9 cellular contexts compared by ENCODE assay signal in the genomic region with DNA sequence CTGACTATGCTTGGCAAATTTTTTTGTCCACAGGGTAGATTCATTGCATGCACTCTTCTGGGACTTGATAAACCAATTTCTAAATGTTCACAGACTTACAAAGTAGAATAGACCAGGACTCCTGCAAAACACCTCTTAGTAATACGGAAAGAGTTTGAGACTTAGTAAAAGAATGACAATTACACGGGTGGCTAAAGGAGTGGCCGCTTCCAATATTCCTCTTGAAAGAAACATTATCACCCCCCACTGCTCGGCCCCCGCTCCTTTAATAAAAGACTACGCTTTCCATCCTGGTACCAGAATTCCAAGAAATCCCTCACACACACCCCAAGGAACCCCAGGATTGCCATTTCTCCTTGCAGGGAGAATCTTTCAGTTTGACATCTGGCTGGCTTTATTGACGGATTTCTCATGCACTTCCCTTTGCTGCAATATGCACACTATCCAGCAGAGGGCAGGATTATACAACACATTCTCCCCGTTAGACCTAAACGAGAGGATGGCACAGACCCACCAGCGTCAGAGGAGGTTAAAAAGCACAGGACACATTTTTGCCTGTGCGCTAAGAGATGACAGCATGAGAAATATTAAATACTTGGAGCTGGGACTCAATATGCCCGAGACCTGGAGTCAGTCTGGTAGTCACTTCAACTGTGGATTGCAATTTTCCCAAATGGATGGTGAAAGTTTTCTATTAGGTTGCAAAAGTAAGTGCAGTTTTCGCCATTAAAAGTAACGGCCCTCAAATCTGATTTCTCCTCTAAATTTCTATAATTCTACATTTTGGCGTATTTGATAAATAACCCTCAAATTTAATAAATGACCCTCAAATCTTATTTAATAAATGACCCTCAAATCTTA. TPM values are rescaled to one million over a fixed set of nuclear protein-coding genes. Genes with fewer than 3 reads are reported as not detected.
A peak's percentile ranks its signal among the peaks of the same experiment; 100 is the strongest.
DNase-seq lines count a peak whose midpoint lies in the region; ATAC-seq and TF ChIP-seq lines count a peak whose summit lies in the region.
"Had no signal": no experiment of that assay in that cellular context is flagged by ENCODE, and none has a peak within 500 bp of the region (broad histone marks: within the 10 kb centered on the region; RNA-seq: fewer than 3 reads in every experiment).

No MANE protein-coding gene starts in this region.

- H3K9me2 ChIP-seq in SU-DHL-6 (replicated peaks; ENCODE audit: insufficient read depth, low read length), result no peaks in the 10 kb centered on the region

- no peaks in the 10 kb centered on the region for H3F3A ChIP-seq in SU-DHL-6 (ENCODE audit: insufficient read depth)

- TF ChIP-seq CTCF in NB4 (IDR thresholded peaks at IDR 0.05; ENCODE audit: low read depth, low read length) (peak; percentile 95), SU-DHL-6 (IDR thresholded peaks at IDR 0.05; ENCODE audit: insufficient read depth, low read length, poor library complexity, severe bottlenecking) (peak; percentile 81)

- H3K27me3 Mint-ChIP-seq in CD4-positive, CD25-positive, alpha-beta regulatory T cell, result no peaks in the 10 kb centered on the region
- peaks cover 2% of the 10 kb centered on the region for H3K27me3 Mint-ChIP-seq in activated naive CD8-positive, alpha-beta T cell treated with anti-CD3 and anti-CD28 coated beads, Interleukin-2, amount 50 U/mL, for 24 hours

- no peaks in the 10 kb centered on the region for H3K79me2 ChIP-seq in SU-DHL-6 (ENCODE audit: insufficient read depth, low read length)

- H3K4me1 Mint-ChIP-seq in CD4-positive, CD25-positive, alpha-beta regulatory T cell, result no peaks in the 10 kb centered on the region
- no peaks in the 10 kb centered on the region for H3K4me1 Mint-ChIP-seq in activated naive CD8-positive, alpha-beta T cell treated with anti-CD3 and anti-CD28 coated beads, Interleukin-2, amount 50 U/mL, for 24 hours

- H3K27ac Mint-ChIP-seq in CD4-positive, CD25-positive, alpha-beta regulatory T cell, result no peak overlapping the region
- no peak overlapping the region for H3K27ac Mint-ChIP-seq in activated naive CD8-positive, alpha-beta T cell treated with anti-CD3 and anti-CD28 coated beads, Interleukin-2, amount 50 U/mL, for 24 hours
- H3K27ac Mint-ChIP-seq: IgD-negative memory B cell had no signal

- no peak overlapping the region for H3K9ac ChIP-seq in SU-DHL-6 (ENCODE audit: low read length)

- no peak for TF ChIP-seq POLR2A in NB4 (IDR thresholded peaks at IDR 0.05; ENCODE audit: extremely low read depth, insufficient read length)

- H4K20me1 ChIP-seq in SU-DHL-6 (ENCODE audit: low read depth, low read length), result no peaks in the 10 kb centered on the region

- H3K27me3 ChIP-seq in CD4-positive, CD25-positive, alpha-beta regulatory T cell (ENCODE audit: control insufficient read depth, insufficient read depth, low read length), result peaks cover 3% of the 10 kb centered on the region
- H3K27me3 ChIP-seq in SU-DHL-6 (ENCODE audit: low read length), result no peaks in the 10 kb centered on the region

- ATAC-seq in CD4-positive, CD25-positive, alpha-beta regulatory T cell (ENCODE audit: low read depth in 2 of 2), result peak; percentile 62 to 68
- peak; percentile 79 for ATAC-seq in GM21526 (IDR thresholded peaks at IDR 0.05; ENCODE audit: low FRiP score, unreplicated experiment)
- ATAC-seq in activated naive CD8-positive, alpha-beta T cell treated with anti-CD3 and anti-CD28 coated beads, Interleukin-2, amount 50 U/mL, for 24 hours, result peak; percentile 63
- peak; percentile 88 for ATAC-seq in left cardiac atrium
- ATAC-seq in HG03460 (IDR thresholded peaks at IDR 0.05; ENCODE audit: unreplicated experiment), result no peak

- H3K27ac ChIP-seq in CD4-positive, CD25-positive, alpha-beta regulatory T cell (ENCODE audit: insufficient read depth, low read length, poor library complexity, severe bottlenecking), result no peak overlapping the region
- H3K27ac ChIP-seq in SU-DHL-6 (ENCODE audit: low read depth, low read length), result no peak overlapping the region

- H3K36me3 ChIP-seq in CD4-positive, CD25-positive, alpha-beta regulatory T cell (ENCODE audit: control insufficient read depth, insufficient read depth, low read length), result no peaks in the 10 kb centered on the region
- H3K36me3 ChIP-seq in SU-DHL-6 (ENCODE audit: low read length), result no peaks in the 10 kb centered on the region

- H3K4me3 Mint-ChIP-seq in CD4-positive, CD25-positive, alpha-beta regulatory T cell, result no peak overlapping the region
- H3K4me3 Mint-ChIP-seq in activated naive CD8-positive, alpha-beta T cell treated with anti-CD3 and anti-CD28 coated beads, Interleukin-2, amount 50 U/mL, for 24 hours, result no peak overlapping the region
- H3K4me3 Mint-ChIP-seq: IgD-negative memory B cell had no signal

- no peak overlapping the region for H3K4me2 ChIP-seq in SU-DHL-6 (ENCODE audit: low read depth, low read length, poor library complexity, severe bottlenecking)

- intact Hi-C loops in left cardiac atrium (cut with DNase I), result loop anchor here (1.0 to 10.0 kb wide), 4 partner anchors 296 to 419 kb away; a partner anchor contains a TSS

- no peaks in the 10 kb centered on the region for H3K9me3 ChIP-seq in CD4-positive, CD25-positive, alpha-beta regulatory T cell (ENCODE audit: control insufficient read depth in 2 of 2, low read length in 2 of 2)
- H3K9me3 ChIP-seq in SU-DHL-6 (ENCODE audit: insufficient read depth, low read length), result no peaks in the 10 kb centered on the region

- H2AFZ ChIP-seq in SU-DHL-6 (ENCODE audit: low read depth, low read length, severe bottlenecking), result no peak overlapping the region

- H3K4me3 ChIP-seq in CD4-positive, CD25-positive, alpha-beta regulatory T cell (ENCODE audit: low read depth, low read length), result no peak overlapping the region
- peak overlapping the region; percentile 4 for H3K4me3 ChIP-seq in NB4 (ENCODE audit: low read depth, low read length)
- H3K4me3 ChIP-seq in SU-DHL-6 (ENCODE audit: insufficient read depth, low read length, poor library complexity, severe bottlenecking), result no peak overlapping the region

- H3K36me3 Mint-ChIP-seq in CD4-positive, CD25-positive, alpha-beta regulatory T cell, result no peaks in the 10 kb centered on the region
- no peaks in the 10 kb centered on the region for H3K36me3 Mint-ChIP-seq in activated naive CD8-positive, alpha-beta T cell treated with anti-CD3 and anti-CD28 coated beads, Interleukin-2, amount 50 U/mL, for 24 hours (ENCODE audit: low read depth)
- H3K36me3 Mint-ChIP-seq: IgD-negative memory B cell had no signal

- H3K9me3 Mint-ChIP-seq in CD4-positive, CD25-positive, alpha-beta regulatory T cell, result no peaks in the 10 kb centered on the region
- H3K9me3 Mint-ChIP-seq in activated naive CD8-positive, alpha-beta T cell treated with anti-CD3 and anti-CD28 coated beads, Interleukin-2, amount 50 U/mL, for 24 hours, result no peaks in the 10 kb centered on the region
- H3K9me3 Mint-ChIP-seq: IgD-negative memory B cell had no signal

- H3K4me1 ChIP-seq in CD4-positive, CD25-positive, alpha-beta regulatory T cell (ENCODE audit: control insufficient read depth, insufficient read depth, low read length, poor library complexity, severe bottlenecking), result no peaks in the 10 kb centered on the region

- peak; percentile 41 to 74 (median 60) for DNase-seq in CD4-positive, CD25-positive, alpha-beta regulatory T cell
- DNase-seq in NB4 (ENCODE audit: low read depth) (peak; percentile 93), left cardiac atrium (peak; percentile 54), renal cortical epithelial cell (ENCODE audit: low read depth) (peak; percentile 57)
- DNase-seq in activated naive CD8-positive, alpha-beta T cell treated with anti-CD3 and anti-CD28 coated beads, Interleukin-2, amount 50 U/mL, for 24 hours, result peak; percentile 59

RNA-seq across cellular contexts. Expression of a gene that starts 46.6 kb away (rescaled TPM):
- total RNA-seq in CD4-positive, CD25-positive, alpha-beta regulatory T cell, result 4.8 TPM
- polyA plus RNA-seq in CD4-positive, CD25-positive, alpha-beta regulatory T cell, result 10 to 100 TPM; 11.4 to 21.6 (median 19.8) TPM
- total RNA-seq in left cardiac atrium, result 10 to 100 TPM; 19.3 to 25.8 TPM
- total RNA-seq in renal cortical epithelial cell, result 0.52 and 4.1 TPM in 2 replicates
